8 cellular contexts compared by ENCODE assay signal in the genomic region with DNA sequence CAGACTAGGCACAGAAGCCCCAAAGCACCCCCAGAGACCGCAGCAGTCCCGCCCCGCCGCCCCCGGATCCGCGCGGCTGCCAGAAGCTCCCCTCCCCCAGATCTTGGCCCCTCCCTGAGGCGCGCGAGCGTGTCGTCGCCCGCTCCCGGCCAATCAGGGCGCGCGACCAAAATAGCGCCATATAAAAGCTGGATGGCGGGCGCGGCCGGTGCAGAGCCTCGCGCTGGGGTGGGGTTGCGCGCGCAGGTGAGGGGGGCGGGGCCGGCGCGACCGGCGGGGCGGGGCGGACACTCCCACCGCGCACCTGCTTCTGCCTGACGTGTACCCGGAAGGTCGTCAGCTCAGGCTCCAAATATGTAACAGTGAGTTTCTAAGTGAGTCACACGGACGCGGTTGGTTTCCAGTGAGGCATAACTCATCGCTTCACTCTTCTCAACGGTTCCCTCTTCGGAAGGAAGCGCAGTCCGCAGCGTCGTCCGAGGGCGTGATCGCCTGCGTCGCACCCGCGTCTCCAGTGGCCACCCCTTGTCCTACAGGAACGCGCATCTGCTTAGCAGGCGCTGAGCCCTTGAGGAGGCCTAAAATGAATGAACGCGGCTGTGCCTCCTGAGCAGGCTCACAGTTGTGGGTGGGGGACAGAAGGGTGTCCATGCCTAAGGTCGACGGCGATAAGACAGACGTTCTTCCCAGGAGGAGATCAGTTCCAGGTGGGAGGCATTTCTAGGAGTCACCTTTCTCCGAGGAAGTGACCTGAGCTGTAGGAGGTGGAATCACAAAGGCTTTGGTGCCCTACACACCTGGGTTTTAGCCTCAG.
DNase-seq lines count a peak whose midpoint lies in the region; FAIRE-seq and TF ChIP-seq lines count a peak whose summit lies in the region.

No MANE protein-coding gene starts in this region.

- peak; percentile 55 for FAIRE-seq in H54 (lab: Jason Lieb, UNC)

- peak; percentile 60 for TF ChIP-seq POLR2A in H54 (IDR thresholded peaks at IDR 0.05; ENCODE audit: low read depth, low read length)

- H3K27ac ChIP-seq in substantia nigra (ENCODE audit: low read depth, low read length, poor library complexity, severe bottlenecking), result peak overlapping the region; percentile 16

- peak; percentile 60 for DNase-seq in GM04503 (ENCODE audit: low read depth)
- peak; percentile 78 for DNase-seq in H54 (ENCODE audit: insufficient read length, low spot score)
- DNase-seq in LNCaP clone FGC (ENCODE audit: low read depth), result peak; percentile 67
- peak; percentile 86 to 95 for DNase-seq in SHP77 (lab: John Stamatoyannopoulos, UW)
- DNase-seq in activated gamma-delta T cell treated with Interleukin-2 at 50 U/mL for 16 hours, result peak; percentile 97
- DNase-seq in foreskin melanocyte, result peak; percentile 65
- peak; percentile 89 for DNase-seq in non-pigmented ciliary epithelial cell (ENCODE audit: low read depth)
- DNase-seq in substantia nigra (lab: John Stamatoyannopoulos, UW), result peak in 41 of 49 donors; percentile 3 to 78 (median 36)

- TF ChIP-seq CTCF in LNCaP clone FGC (IDR thresholded peaks at IDR 0.05; ENCODE audit: control insufficient read depth, extremely low read depth, insufficient read depth), result no peak

- peak overlapping the region; percentile 46 for H3K4me3 ChIP-seq in LNCaP clone FGC (ENCODE audit: low read depth, low read length)

Comparison
In these comparisons a context has a peak if more than half of its experiments do, and no peak if none do; other contexts are left out.
1. Peak in every context shown above with its lines: DNase-seq, H3K4me3 ChIP-seq and H3K27ac ChIP-seq.
2. DNase-seq: peak in every context shown above with its lines; median percentile 97 in activated gamma-delta T cell treated with Interleukin-2 at 50 U/mL for 16 hours; 90 in SHP77; 89 in non-pigmented ciliary epithelial cell; 78 in H54; 67 in LNCaP clone FGC; 65 in foreskin melanocyte; 60 in GM04503; 36 in substantia nigra.